In the genomic region with DNA sequence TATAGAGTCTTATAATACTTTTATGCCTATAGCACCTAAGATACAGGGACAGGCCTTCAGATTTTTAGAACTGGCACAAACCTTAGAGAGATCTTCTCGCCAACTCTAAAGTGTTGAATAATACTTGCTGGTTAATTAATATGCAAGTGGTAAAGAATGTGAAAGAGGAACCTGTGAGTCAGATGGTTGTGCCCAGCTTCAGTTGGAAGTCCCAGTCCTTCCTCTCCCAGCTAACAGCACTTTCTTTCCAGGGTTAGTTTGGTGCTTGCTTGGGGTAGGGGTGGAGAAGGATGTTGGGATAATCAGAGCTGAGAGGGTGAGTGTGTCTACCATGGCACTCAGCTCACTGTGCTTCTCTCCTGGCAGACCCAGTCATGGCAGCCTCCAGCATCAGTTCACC, we compare ENCODE assay signal across 16 cellular contexts. TPM values are rescaled to one million over a fixed set of nuclear protein-coding genes. Genes with fewer than 3 reads are reported as not detected.
A peak's percentile ranks its signal among the peaks of the same experiment; 100 is the strongest.
DNase-seq lines count a peak whose midpoint lies in the region; ATAC-seq, FAIRE-seq and TF ChIP-seq lines count a peak whose summit lies in the region.
"Had no signal": no experiment of that assay in that cellular context is flagged by ENCODE, and none has a peak within 500 bp of the region (broad histone marks: within the 10 kb centered on the region; RNA-seq: fewer than 3 reads in every experiment).

No MANE protein-coding gene starts in this region.

- peak; percentile 61 for DNase-seq in NB4 (ENCODE audit: low read depth)
- DNase-seq in astrocyte of the hippocampus (ENCODE audit: low read depth, low spot score), result peak; percentile 40
- DNase-seq in keratinocyte (ENCODE audit: low read depth, low spot score), result no peak
- DNase-seq in effector memory CD8-positive, alpha-beta T cell, result no peak
- no peak for DNase-seq in globus pallidus (ENCODE audit: low spot score)
- no peak for DNase-seq in sciatic nerve (ENCODE audit: low spot score)
- DNase-seq: activated CD4-positive, alpha-beta memory T cell treated with anti-CD3 and anti-CD28 coated beads for 36 hours; activated T-cell treated with anti-CD3 and anti-CD28 coated beads, Interleukin-2, amount 50 U/mL, for 72 hours; cortex of kidney; GF-D8; KG1; NCI-H146; stimulated activated CD4-positive, alpha-beta T cell treated with anti-CD3 and anti-CD28 coated beads, Interleukin-15, amount 100 ng/mL, for 24 hours had no signal

- no peak for TF ChIP-seq POLR2A in NB4 (IDR thresholded peaks at IDR 0.05; ENCODE audit: extremely low read depth, insufficient read length)

- no peaks in the 10 kb centered on the region for H3K9me2 ChIP-seq in DOHH2 (replicated peaks; ENCODE audit: control insufficient read depth, low read length)

- peaks cover 0 to 23% of the 10 kb centered on the region in 2 donors for H3K27me3 Mint-ChIP-seq in effector memory CD8-positive, alpha-beta T cell

- H3K4me3 ChIP-seq in DOHH2 (ENCODE audit: low read length) (no peak overlapping the region), NB4 (ENCODE audit: low read depth, low read length) (no peak overlapping the region), keratinocyte (ENCODE audit: control insufficient read depth in 2 of 3, extremely low read depth in 1 of 3, insufficient read depth in 2 of 3, low read depth in 1 of 3, low read length in 3 of 3) (no peak overlapping the region)
- H3K4me3 ChIP-seq: left lung had no signal

- H3K4me2 ChIP-seq in DOHH2 (ENCODE audit: low read length) (peak overlapping the region; percentile 40), keratinocyte (ENCODE audit: control insufficient read depth, extremely low read depth, insufficient read depth, low read depth, low read length) (peak overlapping the region; percentile 20)

- no peak for TF ChIP-seq CTCF in DOHH2 (IDR thresholded peaks at IDR 0.05; ENCODE audit: low read depth, low read length, poor library complexity, severe bottlenecking)
- no peak for TF ChIP-seq CTCF in NB4 (IDR thresholded peaks at IDR 0.05; ENCODE audit: low read depth, low read length)
- no peak for TF ChIP-seq CTCF in keratinocyte (optimal IDR thresholded peaks at IDR 0.05 in 1 of 3, IDR thresholded peaks at IDR 0.05 in 1 of 3, conservative IDR thresholded peaks at IDR 0.05 in 1 of 3; ENCODE audit: extremely low read depth in 1 of 3, insufficient read depth in 2 of 3, low read length in 3 of 3)

- H3K36me3 ChIP-seq in DOHH2 (ENCODE audit: control insufficient read depth, low read length), result peaks cover 71% of the 10 kb centered on the region
- peaks cover 19% of the 10 kb centered on the region in 2 experiments for H3K36me3 ChIP-seq in keratinocyte (ENCODE audit: control insufficient read depth in 2 of 2, extremely low read depth in 1 of 2, insufficient read depth in 2 of 2, low read length in 2 of 2)

- no peaks in the 10 kb centered on the region; the same call in 1 of the 2 replicates for H3F3A ChIP-seq in DOHH2 (ENCODE audit: control insufficient read depth, insufficient read depth)

- H3K79me2 ChIP-seq in DOHH2 (ENCODE audit: control insufficient read depth, low read length), result peaks cover 56% of the 10 kb centered on the region
- peaks cover 35% of the 10 kb centered on the region for H3K79me2 ChIP-seq in keratinocyte (ENCODE audit: control insufficient read depth, insufficient read depth, low read length)

- no peaks in the 10 kb centered on the region for H3K9me3 Mint-ChIP-seq in effector memory CD8-positive, alpha-beta T cell
- H3K9me3 Mint-ChIP-seq: activated CD4-positive, alpha-beta memory T cell treated with anti-CD3 and anti-CD28 coated beads for 36 hours; activated T-cell treated with anti-CD3 and anti-CD28 coated beads, Interleukin-2, amount 50 U/mL, for 72 hours had no signal

- H4K20me1 ChIP-seq in DOHH2 (ENCODE audit: control insufficient read depth, insufficient read depth, low read depth, low read length) (no peaks in the 10 kb centered on the region; the same call in 1 of the 2 replicates), keratinocyte (ENCODE audit: control insufficient read depth, extremely low read depth, insufficient read depth, low read length) (peaks cover 2% of the 10 kb centered on the region)

- H3K27ac Mint-ChIP-seq in effector memory CD8-positive, alpha-beta T cell, result no peak overlapping the region
- H3K27ac Mint-ChIP-seq: activated CD4-positive, alpha-beta memory T cell treated with anti-CD3 and anti-CD28 coated beads for 36 hours; activated T-cell treated with anti-CD3 and anti-CD28 coated beads, Interleukin-2, amount 50 U/mL, for 72 hours had no signal

- peaks cover 4% of the 10 kb centered on the region for H3K9me1 ChIP-seq in keratinocyte (ENCODE audit: control insufficient read depth, extremely low read depth, insufficient read depth, low read length)

- dilution Hi-C loops in keratinocyte (cut with MboI; ENCODE audit: extremely low pct_ligation_motif_present, low sequenced_read_pairs), result no loop called here

- H3K9ac ChIP-seq in keratinocyte (ENCODE audit: control insufficient read depth, extremely low read depth, insufficient read depth, low read length), result no peak overlapping the region

- H3K27me3 ChIP-seq in DOHH2 (ENCODE audit: control insufficient read depth, low read length) (no peaks in the 10 kb centered on the region; the same call in 1 of the 2 replicates), keratinocyte (ENCODE audit: control insufficient read depth, extremely low read depth, insufficient read depth, low read length) (no peaks in the 10 kb centered on the region)

- ATAC-seq in GM19455 (IDR thresholded peaks at IDR 0.05; ENCODE audit: unreplicated experiment) (no peak), sciatic nerve (no peak)
- ATAC-seq in effector memory CD8-positive, alpha-beta T cell (replicated peaks), result no peak
- ATAC-seq: activated T-cell treated with anti-CD3 and anti-CD28 coated beads, Interleukin-2, amount 50 U/mL, for 72 hours; left lung had no signal

- H2AFZ ChIP-seq in keratinocyte (ENCODE audit: control insufficient read depth, low read length), result no peak overlapping the region

- H3K4me3 Mint-ChIP-seq in effector memory CD8-positive, alpha-beta T cell, result no peak overlapping the region
- H3K4me3 Mint-ChIP-seq: activated CD4-positive, alpha-beta memory T cell treated with anti-CD3 and anti-CD28 coated beads for 36 hours; activated T-cell treated with anti-CD3 and anti-CD28 coated beads, Interleukin-2, amount 50 U/mL, for 72 hours had no signal

- no peak for FAIRE-seq in keratinocyte (lab: Jason Lieb, UNC)

- intact Hi-C loops in sciatic nerve (cut with DNase I), result loop anchor here (5.0 kb wide), 1 partner anchor 1748 kb away; the partner anchor contains the start of genes C11orf98 and CSKMT

- H3K4me1 Mint-ChIP-seq in effector memory CD8-positive, alpha-beta T cell (ENCODE audit: low read depth in 2 of 2), result peaks cover 27 to 31% of the 10 kb centered on the region in 2 donors

- 0 out of 2 replicates have a peak overlapping the region, but pooled peaks have one; percentile 5 for H3K27ac ChIP-seq in DOHH2 (ENCODE audit: low read depth, low read length)
- peak overlapping the region; percentile 68 for H3K27ac ChIP-seq in keratinocyte (ENCODE audit: control insufficient read depth, insufficient read depth, low read length)
- H3K27ac ChIP-seq: left lung had no signal

- H3K4me1 ChIP-seq in DOHH2 (ENCODE audit: control insufficient read depth, low read length), result peaks cover 48% of the 10 kb centered on the region
- peaks cover 53% of the 10 kb centered on the region for H3K4me1 ChIP-seq in keratinocyte (ENCODE audit: control insufficient read depth, extremely low read depth, insufficient read depth, low read length)

- peaks cover 41% of the 10 kb centered on the region for H3K36me3 Mint-ChIP-seq in effector memory CD8-positive, alpha-beta T cell (ENCODE audit: insufficient read depth)

- H3K9me3 ChIP-seq in DOHH2 (ENCODE audit: control insufficient read depth, insufficient read depth, low read length) (no peaks in the 10 kb centered on the region), keratinocyte (ENCODE audit: control insufficient read depth, low read depth, low read length) (no peaks in the 10 kb centered on the region)
- H3K9me3 ChIP-seq: left lung had no signal

RNA-seq across cellular contexts. Expression of gene TMEM132A, which starts 4.9 kb away (rescaled TPM):
- 16.6 to 54.1 TPM (median 29.7 TPM) in 3 replicates for polyA plus RNA-seq in keratinocyte
- 5.2 TPM for polyA plus RNA-seq in keratinocyte (2011; ENCODE audit: low read depth)
- polyA plus RNA-seq in keratinocyte (2011; cell fraction: cytosol; rRNA removed), result 7.8 and 17.4 TPM in 2 replicates
- 95.7 and 118 TPM in 2 replicates for polyA plus RNA-seq in keratinocyte (2011; cell fraction: nucleus; rRNA removed)
- polyA plus RNA-seq in keratinocyte (2012; ENCODE audit: low replicate concordance), result 33.0 and 69.2 TPM in 2 replicates
- 19.0 to 37.6 TPM (median 37.4 TPM) in 3 replicates for polyA minus RNA-seq in keratinocyte
- polyA minus RNA-seq in keratinocyte (2011; cell fraction: cytosol; rRNA and poly(A)+ RNA removed), result 74.1 TPM
- 120 and 141 TPM in 2 replicates for polyA minus RNA-seq in keratinocyte (2011; cell fraction: nucleus; rRNA and poly(A)+ RNA removed)
- total RNA-seq in sciatic nerve, result 34.2 TPM

RNA-seq across cellular contexts. Expression of gene TMEM109, which starts 5.4 kb away (rescaled TPM):
- polyA plus RNA-seq in keratinocyte, result 19.0 to 42.3 TPM (median 25.2 TPM) in 3 replicates
- polyA plus RNA-seq in keratinocyte (2011; ENCODE audit: low read depth), result 3.0 TPM
- polyA plus RNA-seq in keratinocyte (2011; cell fraction: cytosol; rRNA removed), result 25.2 and 30.7 TPM in 2 replicates
- 61.2 and 75.2 TPM in 2 replicates for polyA plus RNA-seq in keratinocyte (2011; cell fraction: nucleus; rRNA removed)
- 40.9 and 55.3 TPM in 2 replicates for polyA plus RNA-seq in keratinocyte (2012; ENCODE audit: low replicate concordance)
- polyA minus RNA-seq in keratinocyte, result 20.4 to 81.9 TPM (median 21.7 TPM) in 3 replicates
- 19.2 TPM for polyA minus RNA-seq in keratinocyte (2011; cell fraction: cytosol; rRNA and poly(A)+ RNA removed)
- polyA minus RNA-seq in keratinocyte (2011; cell fraction: nucleus; rRNA and poly(A)+ RNA removed), result 21.9 and 25.1 TPM in 2 replicates
- 128 TPM for total RNA-seq in sciatic nerve

RNA-seq across cellular contexts. Expression of gene PRPF19, which starts 12.9 kb away (rescaled TPM):
- 16.9 to 67.7 TPM (median 35.4 TPM) in 3 replicates for polyA plus RNA-seq in keratinocyte
- 59.7 TPM for polyA plus RNA-seq in keratinocyte (2011; ENCODE audit: low read depth)
- polyA plus RNA-seq in keratinocyte (2011; cell fraction: cytosol; rRNA removed), result 24.2 and 32.7 TPM in 2 replicates
- 43.1 and 51.4 TPM in 2 replicates for polyA plus RNA-seq in keratinocyte (2011; cell fraction: nucleus; rRNA removed)
- polyA plus RNA-seq in keratinocyte (2012; ENCODE audit: low replicate concordance), result 60.5 and 80.0 TPM in 2 replicates
- polyA minus RNA-seq in keratinocyte, result 17.2 to 109 TPM (median 31.9 TPM) in 3 replicates
- polyA minus RNA-seq in keratinocyte (2011; cell fraction: cytosol; rRNA and poly(A)+ RNA removed), result 36.4 TPM
- 22.9 and 24.7 TPM in 2 replicates for polyA minus RNA-seq in keratinocyte (2011; cell fraction: nucleus; rRNA and poly(A)+ RNA removed)
- 50.7 TPM for total RNA-seq in sciatic nerve

RNA-seq across cellular contexts. Expression of gene SLC15A3, which starts 32.7 kb away (rescaled TPM):
- 0.79 to 2.0 TPM (median 1.0 TPM) in 3 replicates for polyA plus RNA-seq in keratinocyte
- not detected for polyA plus RNA-seq in keratinocyte (2011; ENCODE audit: low read depth)
- polyA plus RNA-seq in keratinocyte (2011; cell fraction: cytosol; rRNA removed), result 0.44 and 0.66 TPM in 2 replicates
- 1.8 and 2.1 TPM in 2 replicates for polyA plus RNA-seq in keratinocyte (2011; cell fraction: nucleus; rRNA removed)
- 0.08 and 4.0 TPM in 2 replicates for polyA plus RNA-seq in keratinocyte (2012; ENCODE audit: low replicate concordance)
- 1.7 to 6.8 TPM (median 3.3 TPM) in 3 replicates for polyA minus RNA-seq in keratinocyte
- polyA minus RNA-seq in keratinocyte (2011; cell fraction: cytosol; rRNA and poly(A)+ RNA removed), result not detected
- 1.9 and 2.0 TPM in 2 replicates for polyA minus RNA-seq in keratinocyte (2011; cell fraction: nucleus; rRNA and poly(A)+ RNA removed)
- 49.4 TPM for total RNA-seq in sciatic nerve

RNA-seq across cellular contexts. Expression of gene ZP1, which starts 52.0 kb away (rescaled TPM):
- polyA plus RNA-seq in keratinocyte, result not detected in 3 replicates
- not detected for polyA plus RNA-seq in keratinocyte (2011; ENCODE audit: low read depth)
- not detected in 2 replicates for polyA plus RNA-seq in keratinocyte (2011; cell fraction: cytosol; rRNA removed)
- polyA plus RNA-seq in keratinocyte (2011; cell fraction: nucleus; rRNA removed), result not detected in 2 replicates
- not detected in 2 replicates for polyA plus RNA-seq in keratinocyte (2012; ENCODE audit: low replicate concordance)
- not detected in 3 replicates for polyA minus RNA-seq in keratinocyte
- not detected for polyA minus RNA-seq in keratinocyte (2011; cell fraction: cytosol; rRNA and poly(A)+ RNA removed)
- polyA minus RNA-seq in keratinocyte (2011; cell fraction: nucleus; rRNA and poly(A)+ RNA removed), result not detected in 2 replicates
- total RNA-seq in sciatic nerve, result 0.85 TPM
- total RNA-seq: activated CD4-positive, alpha-beta memory T cell treated with anti-CD3 and anti-CD28 coated beads for 36 hours; activated T-cell treated with anti-CD3 and anti-CD28 coated beads, Interleukin-2, amount 50 U/mL, for 72 hours; left lung had no signal

Comparison
In these comparisons a context has a peak if more than half of its experiments do, and no peak if none do; other contexts are left out.
1. DNase-seq: peak in NB4 (single experiment) and astrocyte of the hippocampus (single experiment); none in keratinocyte (single experiment), effector memory CD8-positive, alpha-beta T cell (0 of 3), globus pallidus (single experiment) and sciatic nerve (single experiment).